In the genomic region with DNA sequence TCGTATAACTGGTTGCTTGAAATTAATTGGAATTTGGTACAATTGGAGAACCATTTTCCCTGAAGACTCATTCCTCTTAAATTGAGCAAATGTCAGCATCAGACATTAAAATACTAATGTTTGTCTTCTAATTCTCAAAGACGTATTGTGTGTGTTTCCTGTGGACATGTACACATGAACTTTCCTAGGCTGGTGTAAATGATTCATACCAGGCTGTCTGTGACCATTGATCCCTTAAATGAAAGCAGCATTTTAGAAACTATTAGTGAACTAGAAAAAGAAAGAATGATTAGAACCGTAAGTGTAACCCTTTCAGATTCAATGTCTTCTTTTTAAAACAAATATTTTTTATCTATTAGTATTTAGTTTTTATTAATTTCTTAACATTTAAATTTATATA, we compare ENCODE assay signal across 13 cellular contexts.
DNase-seq lines count a peak whose midpoint lies in the region; ATAC-seq and TF ChIP-seq lines count a peak whose summit lies in the region.
"Had no signal": no experiment of that assay in that cellular context is flagged by ENCODE, and none has a peak within 500 bp of the region (broad histone marks: within the 10 kb centered on the region; RNA-seq: fewer than 3 reads in every experiment).

No MANE protein-coding gene starts in this region.

- no peaks in the 10 kb centered on the region for H4K20me1 ChIP-seq in GM23248 (ENCODE audit: insufficient read depth)

- no peaks in the 10 kb centered on the region for H3K9me3 Mint-ChIP-seq in activated naive CD8-positive, alpha-beta T cell treated with anti-CD3 and anti-CD28 coated beads, Interleukin-2, amount 50 U/mL, for 24 hours
- H3K9me3 Mint-ChIP-seq in activated naive CD8-positive, alpha-beta T cell treated with anti-CD3 and anti-CD28 coated beads for 36 hours, result no peaks in the 10 kb centered on the region
- H3K9me3 Mint-ChIP-seq in HFFc6, result no peaks in the 10 kb centered on the region
- H3K9me3 Mint-ChIP-seq: immature natural killer cell, neural progenitor cell had no signal

- peak overlapping the region; percentile 56 for H3K27ac Mint-ChIP-seq in activated naive CD8-positive, alpha-beta T cell treated with anti-CD3 and anti-CD28 coated beads, Interleukin-2, amount 50 U/mL, for 24 hours
- no peak overlapping the region for H3K27ac Mint-ChIP-seq in activated naive CD8-positive, alpha-beta T cell treated with anti-CD3 and anti-CD28 coated beads for 36 hours
- H3K27ac Mint-ChIP-seq in HFFc6, result no peak overlapping the region
- H3K27ac Mint-ChIP-seq: neural progenitor cell had no signal

- H2AFZ ChIP-seq in GM23248, result no peak overlapping the region
- H2AFZ ChIP-seq: neural progenitor cell had no signal

- H3K36me3 ChIP-seq in GM23248 (ENCODE audit: low read depth), result no peaks in the 10 kb centered on the region
- H3K36me3 ChIP-seq: neural progenitor cell, tibial artery had no signal

- no peak overlapping the region for H3K4me3 ChIP-seq in GM23248
- H3K4me3 ChIP-seq: neural progenitor cell, tibial artery had no signal

- no peaks in the 10 kb centered on the region for H3K9me3 ChIP-seq in GM23248 (ENCODE audit: low read depth)
- H3K9me3 ChIP-seq: tibial artery had no signal

- no peak for TF ChIP-seq CTCF in HFFc6 (IDR thresholded peaks at IDR 0.05)

- H3K4me3 Mint-ChIP-seq in activated naive CD8-positive, alpha-beta T cell treated with anti-CD3 and anti-CD28 coated beads, Interleukin-2, amount 50 U/mL, for 24 hours, result no peak overlapping the region
- H3K4me3 Mint-ChIP-seq in activated naive CD8-positive, alpha-beta T cell treated with anti-CD3 and anti-CD28 coated beads for 36 hours, result no peak overlapping the region
- no peak overlapping the region for H3K4me3 Mint-ChIP-seq in HFFc6
- H3K4me3 Mint-ChIP-seq: neural progenitor cell had no signal

- no peak overlapping the region for H3K4me2 ChIP-seq in GM23248 (ENCODE audit: unreplicated experiment)
- H3K4me2 ChIP-seq: neural progenitor cell had no signal

- H3K9me2 ChIP-seq in GM23248 (ENCODE audit: insufficient read depth), result no peaks in the 10 kb centered on the region

- in situ Hi-C loops in GM23248 (cut with MboI), result no loop called here

- H3K4me1 Mint-ChIP-seq in activated naive CD8-positive, alpha-beta T cell treated with anti-CD3 and anti-CD28 coated beads, Interleukin-2, amount 50 U/mL, for 24 hours, result peaks cover 56% of the 10 kb centered on the region
- peaks cover 12% of the 10 kb centered on the region for H3K4me1 Mint-ChIP-seq in activated naive CD8-positive, alpha-beta T cell treated with anti-CD3 and anti-CD28 coated beads for 36 hours
- H3K4me1 Mint-ChIP-seq in HFFc6 (ENCODE audit: low read depth), result peaks cover 12% of the 10 kb centered on the region
- H3K4me1 Mint-ChIP-seq: neural progenitor cell had no signal

- WGBS in GM23248 (ENCODE audit: low coverage in 1 of 2, low lambda C conversion rate in 2 of 2, missing lambda C conversion rate in 2 of 2), 2 experiments, result 79 to 83% methylated on average over 3 of the region's 3 CpGs

- H3K36me3 Mint-ChIP-seq in activated naive CD8-positive, alpha-beta T cell treated with anti-CD3 and anti-CD28 coated beads, Interleukin-2, amount 50 U/mL, for 24 hours (ENCODE audit: low read depth), result peaks cover 1% of the 10 kb centered on the region
- H3K36me3 Mint-ChIP-seq in activated naive CD8-positive, alpha-beta T cell treated with anti-CD3 and anti-CD28 coated beads for 36 hours, result no peaks in the 10 kb centered on the region
- H3K36me3 Mint-ChIP-seq in HFFc6 (ENCODE audit: low read depth), result no peaks in the 10 kb centered on the region
- H3K36me3 Mint-ChIP-seq: neural progenitor cell had no signal

- H3K4me1 ChIP-seq in GM23248 (ENCODE audit: insufficient read depth), result no peaks in the 10 kb centered on the region
- H3K4me1 ChIP-seq: neural progenitor cell had no signal

- H3K27me3 ChIP-seq in GM23248 (replicated peaks; ENCODE audit: insufficient read depth), result no peaks in the 10 kb centered on the region
- H3K27me3 ChIP-seq: neural progenitor cell, tibial artery had no signal

- H3K27me3 Mint-ChIP-seq in activated naive CD8-positive, alpha-beta T cell treated with anti-CD3 and anti-CD28 coated beads, Interleukin-2, amount 50 U/mL, for 24 hours, result peaks cover 2% of the 10 kb centered on the region
- peaks cover 9% of the 10 kb centered on the region for H3K27me3 Mint-ChIP-seq in activated naive CD8-positive, alpha-beta T cell treated with anti-CD3 and anti-CD28 coated beads for 36 hours
- no peaks in the 10 kb centered on the region for H3K27me3 Mint-ChIP-seq in HFFc6 (ENCODE audit: insufficient read depth)

- no peak overlapping the region for H3K9ac ChIP-seq in GM23248
- H3K9ac ChIP-seq: neural progenitor cell had no signal

- H3K27ac ChIP-seq in GM23248, result no peak overlapping the region
- H3K27ac ChIP-seq: neural progenitor cell, tibial artery had no signal

- DNase-seq in activated naive CD8-positive, alpha-beta T cell treated with anti-CD3 and anti-CD28 coated beads, Interleukin-2, amount 50 U/mL, for 24 hours, result no peak
- DNase-seq in activated naive CD8-positive, alpha-beta T cell treated with anti-CD3 and anti-CD28 coated beads for 36 hours, result no peak
- DNase-seq in renal cortical epithelial cell (ENCODE audit: low read depth) (peak; percentile 77), NCI-H774 (lab: John Stamatoyannopoulos, UW) (no peak), GM23248 (no peak), HFFc6 (no peak)
- DNase-seq: 8988T, immature natural killer cell, T-helper 2 cell, tibial artery had no signal

- no peaks in the 10 kb centered on the region for H3F3A ChIP-seq in GM23248 (ENCODE audit: insufficient read depth)

- no peak for ATAC-seq in activated naive CD8-positive, alpha-beta T cell treated with anti-CD3 and anti-CD28 coated beads, Interleukin-2, amount 50 U/mL, for 24 hours
- ATAC-seq in GM21786 (IDR thresholded peaks at IDR 0.05; ENCODE audit: unreplicated experiment), result peak; percentile 39
- peak; percentile 43 for ATAC-seq in HG03342 (IDR thresholded peaks at IDR 0.05; ENCODE audit: unreplicated experiment)

- H3K79me2 ChIP-seq in GM23248 (ENCODE audit: insufficient read depth), result no peaks in the 10 kb centered on the region
